ENCODE assay signal across 9 cellular contexts in the genomic region with DNA sequence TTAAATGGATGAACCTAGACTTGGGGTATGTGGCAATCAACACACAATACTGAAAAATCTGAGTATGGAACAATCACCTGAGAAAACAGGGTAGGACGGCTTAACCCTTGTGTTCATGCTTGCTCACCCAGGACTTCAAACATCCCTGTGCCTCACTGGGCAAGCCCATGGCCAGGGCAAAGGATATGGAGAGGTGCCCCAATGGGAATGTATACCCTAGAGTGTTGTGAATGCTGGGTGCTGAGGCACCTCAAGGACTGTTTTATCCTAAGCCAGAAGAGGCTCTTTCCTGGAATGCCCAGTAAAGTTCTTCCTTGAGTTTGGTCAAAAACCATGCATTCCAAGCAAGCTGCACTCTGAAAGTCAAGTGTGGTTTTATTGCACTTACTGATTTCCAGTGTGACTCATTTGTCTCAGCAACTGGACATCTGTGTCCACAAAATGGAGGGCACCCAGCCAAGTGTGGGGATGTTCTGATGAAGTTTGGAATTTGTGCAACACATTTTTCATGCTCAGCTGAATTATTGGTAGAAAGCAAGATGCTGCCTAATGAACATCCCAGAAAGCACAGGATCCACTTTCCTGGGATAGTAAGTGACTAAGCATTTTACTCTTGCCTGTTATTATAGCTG.
DNase-seq lines count a peak whose midpoint lies in the region; ATAC-seq and TF ChIP-seq lines count a peak whose summit lies in the region.
"Had no signal": no experiment of that assay in that cellular context is flagged by ENCODE, and none has a peak within 500 bp of the region (broad histone marks: within the 10 kb centered on the region; RNA-seq: fewer than 3 reads in every experiment).

No MANE protein-coding gene starts in this region.

- H3K36me3 Mint-ChIP-seq in activated naive CD4-positive, alpha-beta T cell treated with anti-CD3 and anti-CD28 coated beads, Interleukin-2, amount 50 U/mL, for 72 hours = peaks cover 0 to 4% of the 10 kb centered on the region in 2 donors
- no peaks in the 10 kb centered on the region for H3K36me3 Mint-ChIP-seq in activated CD8-positive, alpha-beta T cell treated with anti-CD3 and anti-CD28 coated beads for 36 hours (ENCODE audit: low read depth)

- no peak for ATAC-seq in activated naive CD4-positive, alpha-beta T cell treated with anti-CD3 and anti-CD28 coated beads, Interleukin-2, amount 50 U/mL, for 72 hours
- ATAC-seq in GM18907 (IDR thresholded peaks at IDR 0.05; ENCODE audit: unreplicated experiment) = no peak
- no peak for ATAC-seq in activated CD8-positive, alpha-beta T cell treated with anti-CD3 and anti-CD28 coated beads for 36 hours

- H3K9me3 Mint-ChIP-seq in activated naive CD4-positive, alpha-beta T cell treated with anti-CD3 and anti-CD28 coated beads, Interleukin-2, amount 50 U/mL, for 72 hours = peaks cover 5 to 13% of the 10 kb centered on the region in 2 donors
- H3K9me3 Mint-ChIP-seq in activated CD8-positive, alpha-beta T cell treated with anti-CD3 and anti-CD28 coated beads for 36 hours = peaks cover 5% of the 10 kb centered on the region

- TF ChIP-seq CTCF in AG04450 (IDR thresholded peaks at IDR 0.05; ENCODE audit: low read depth, low read length) = no peak
- TF ChIP-seq CTCF in activated CD8-positive, alpha-beta T cell treated with anti-CD3 and anti-CD28 coated beads for 36 hours (IDR thresholded peaks at IDR 0.05) = no peak

- H3K4me1 Mint-ChIP-seq in activated CD8-positive, alpha-beta T cell treated with anti-CD3 and anti-CD28 coated beads for 36 hours (ENCODE audit: low read depth) = no peaks in the 10 kb centered on the region

- no peaks in the 10 kb centered on the region for H3K9me3 ChIP-seq in AG04450 (ENCODE audit: control insufficient read depth, insufficient read depth, low read length)

- H3K4me3 ChIP-seq in AG04450 (ENCODE audit: low read depth, low read length) = no peak overlapping the region

- POLR2A ChIA-PET in AG04450 (lab: Yijun Ruan, JAX) = interaction anchor here (1.0 kb wide), 1 partner anchor 9 kb away, joined by 3 read pairs; no protein-coding TSS in a partner anchor
- POLR2A ChIA-PET in activated CD8-positive, alpha-beta T cell treated with anti-CD3 and anti-CD28 coated beads for 36 hours (lab: Charles Lee) = no interaction called here

- no peak overlapping the region for H3K27ac Mint-ChIP-seq in activated naive CD4-positive, alpha-beta T cell treated with anti-CD3 and anti-CD28 coated beads, Interleukin-2, amount 50 U/mL, for 72 hours
- no peak overlapping the region for H3K27ac Mint-ChIP-seq in activated CD8-positive, alpha-beta T cell treated with anti-CD3 and anti-CD28 coated beads for 36 hours

- H3K27me3 Mint-ChIP-seq in activated CD8-positive, alpha-beta T cell treated with anti-CD3 and anti-CD28 coated beads for 36 hours = no peaks in the 10 kb centered on the region

- no peaks in the 10 kb centered on the region for H3K27me3 ChIP-seq in AG04450 (ENCODE audit: control insufficient read depth, insufficient read depth, low read length)

- CTCF ChIA-PET in AG04450 (lab: Charles Lee) = no interaction called here
- CTCF ChIA-PET in activated CD8-positive, alpha-beta T cell treated with anti-CD3 and anti-CD28 coated beads for 36 hours (lab: Charles Lee) = no interaction called here

- no peak overlapping the region for H3K27ac ChIP-seq in AG04450 (ENCODE audit: low read depth, low read length)

- DNase-seq in AG04450 (ENCODE audit: low read depth, low spot score) = peak; percentile 80
- DNase-seq in LHCN-M2 (ENCODE audit: low read depth) = peak; percentile 99
- DNase-seq in dedifferentiated amniotic fluid mesenchymal stem cell (ENCODE audit: extremely low spot score) = peak; percentile 94
- DNase-seq in mucosa of gallbladder (ENCODE audit: low spot score) = peak; percentile 47
- no peak for DNase-seq in activated naive CD4-positive, alpha-beta T cell treated with anti-CD3 and anti-CD28 coated beads, Interleukin-2, amount 50 U/mL, for 72 hours (ENCODE audit: low spot score in 2 of 2)
- no peak for DNase-seq in NCI-H1436 treated with DMSO at 0.1 percent for 48 hours (lab: John Stamatoyannopoulos, UW)
- no peak for DNase-seq in activated CD8-positive, alpha-beta T cell treated with anti-CD3 and anti-CD28 coated beads for 36 hours
- DNase-seq: activated CD8-positive, alpha-beta memory T cell treated with anti-CD3 and anti-CD28 coated beads, Interleukin-2, amount 50 U/mL, for 4 hours had no signal

- intact Hi-C loops in activated CD8-positive, alpha-beta T cell treated with anti-CD3 and anti-CD28 coated beads for 36 hours (cut with micrococcal nuclease) = no loop called here

- no peak overlapping the region for H3K4me3 Mint-ChIP-seq in activated CD8-positive, alpha-beta T cell treated with anti-CD3 and anti-CD28 coated beads for 36 hours

Comparison
In these comparisons a context has a peak if more than half of its experiments do, and no peak if none do; other contexts are left out.
1. DNase-seq: peak in AG04450 (single experiment), LHCN-M2 (single experiment), dedifferentiated amniotic fluid mesenchymal stem cell (single experiment) and mucosa of gallbladder (single experiment); none in activated naive CD4-positive, alpha-beta T cell treated with anti-CD3 and anti-CD28 coated beads, Interleukin-2, amount 50 U/mL, for 72 hours (0 of 2), NCI-H1436 treated with DMSO at 0.1 percent for 48 hours (single experiment) and activated CD8-positive, alpha-beta T cell treated with anti-CD3 and anti-CD28 coated beads for 36 hours (single experiment).